In genomic region chr7:56474271-56474670, GRCh38 we compare ENCODE assay signal across 3 cellular contexts.
"Had no signal": no experiment of that assay in that cellular context is flagged by ENCODE, and none has a peak within 500 bp of the region (broad histone marks: within the 10 kb centered on the region; RNA-seq: fewer than 3 reads in every experiment).

No MANE protein-coding gene starts in this region.

- DNase-seq: GDM1, GF-D8 had no signal

- ATAC-seq: GM12878 had no signal

- H3K4me3 ChIP-seq: GM12878 had no signal
